Comparison of ENCODE assay signal across 8 cellular contexts in the genomic region with DNA sequence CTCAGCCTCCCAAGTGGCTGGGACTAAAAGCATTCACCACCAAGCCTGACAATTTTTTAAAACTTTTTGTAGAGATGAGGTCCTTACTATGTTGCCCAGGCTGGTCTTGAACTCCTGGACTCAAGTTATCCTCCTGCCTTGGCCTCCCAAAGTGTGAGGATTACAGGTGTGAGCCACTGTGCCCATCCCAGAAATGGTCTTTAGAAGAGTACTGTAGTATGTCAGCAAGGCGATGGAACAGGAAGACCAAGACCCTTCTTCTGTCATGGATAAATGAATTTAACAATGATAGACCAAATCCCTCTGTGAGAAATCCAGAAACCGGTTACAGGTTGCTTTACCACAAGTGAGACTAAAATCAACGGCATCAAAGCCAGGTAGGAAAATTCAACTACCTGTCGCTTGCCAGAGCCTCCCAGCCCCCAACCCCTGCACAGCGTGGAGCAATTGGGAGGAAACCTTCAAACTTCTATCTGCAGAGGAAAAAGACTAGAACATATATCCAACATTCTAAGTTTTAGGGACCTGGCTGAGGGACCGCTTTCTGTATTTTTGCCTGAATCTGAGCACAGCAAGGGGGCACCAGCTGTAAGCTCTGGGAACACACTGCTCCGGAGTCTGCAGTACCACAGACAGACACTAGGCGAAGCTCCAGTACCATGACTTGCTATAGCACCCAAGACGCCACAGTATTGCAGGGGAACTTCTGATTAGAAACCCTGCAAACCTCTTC. TPM values are rescaled to one million over a fixed set of nuclear protein-coding genes. Genes with fewer than 3 reads are reported as not detected.
A peak's percentile ranks its signal among the peaks of the same experiment; 100 is the strongest.
DNase-seq lines count a peak whose midpoint lies in the region; ATAC-seq, FAIRE-seq and TF ChIP-seq lines count a peak whose summit lies in the region.

No MANE protein-coding gene starts in this region.

- ATAC-seq in GM18508 (IDR thresholded peaks at IDR 0.05; ENCODE audit: insufficient read depth, unreplicated experiment) (peak; percentile 97), HG02970 (IDR thresholded peaks at IDR 0.05; ENCODE audit: low FRiP score, unreplicated experiment) (peak; percentile 91)

- no peak overlapping the region for H3K4me3 Mint-ChIP-seq in T-helper 2 cell treated with Interferon-gamma antibody and Interleukin-4, amounts not matched to agents 5 μg/mL and 100 μg/mL, for 36 hours
- H3K4me3 Mint-ChIP-seq in astrocyte (ENCODE audit: unreplicated experiment), result no peak overlapping the region

- H3K9ac ChIP-seq in astrocyte (ENCODE audit: low read length), result no peak overlapping the region

- FAIRE-seq in astrocyte (lab: Jason Lieb, UNC), result no peak

- H3K27ac Mint-ChIP-seq in T-helper 2 cell treated with Interferon-gamma antibody and Interleukin-4, amounts not matched to agents 5 μg/mL and 100 μg/mL, for 36 hours, result no peak overlapping the region
- H3K27ac Mint-ChIP-seq in astrocyte (ENCODE audit: unreplicated experiment), result no peak overlapping the region

- no peak overlapping the region for H3K4me3 ChIP-seq in astrocyte (ENCODE audit: insufficient read depth, low read depth, low read length)

- no peaks in the 10 kb centered on the region for H3K4me1 ChIP-seq in astrocyte (ENCODE audit: insufficient read depth, low read length)

- H3K9me3 ChIP-seq in astrocyte (ENCODE audit: insufficient read depth, low read depth, low read length), result no peaks in the 10 kb centered on the region

- DNase-seq in A172 (ENCODE audit: low spot score) (peak; percentile 80), NCI-H1930 (lab: John Stamatoyannopoulos, UW) (peak; percentile 39 to 70), astrocyte (ENCODE audit: low read depth) (peak; percentile 57), iPS DF 4.7 (ENCODE audit: extremely low read depth, low spot score) (peak; percentile 96)
- DNase-seq in T-helper 2 cell treated with Interferon-gamma antibody and Interleukin-4, amounts not matched to agents 5 μg/mL and 100 μg/mL, for 36 hours (ENCODE audit: low spot score), result peak; percentile 59
- peak; percentile 51 to 79 for DNase-seq in stimulated activated CD4-positive, alpha-beta T cell treated with anti-CD3 and anti-CD28 coated beads, Interleukin-12 subunit alpha, Interleukin-12 subunit beta, amount 100 ng/mL, for 24 hours (ENCODE audit: low read depth in 2 of 2)

- H3K4me1 Mint-ChIP-seq in T-helper 2 cell treated with Interferon-gamma antibody and Interleukin-4, amounts not matched to agents 5 μg/mL and 100 μg/mL, for 36 hours (ENCODE audit: low read depth), result peaks cover 6% of the 10 kb centered on the region
- H3K4me1 Mint-ChIP-seq in astrocyte (ENCODE audit: low read depth, unreplicated experiment), result no peaks in the 10 kb centered on the region

- H3K9me3 Mint-ChIP-seq in T-helper 2 cell treated with Interferon-gamma antibody and Interleukin-4, amounts not matched to agents 5 μg/mL and 100 μg/mL, for 36 hours, result no peaks in the 10 kb centered on the region
- no peaks in the 10 kb centered on the region for H3K9me3 Mint-ChIP-seq in astrocyte (ENCODE audit: unreplicated experiment)

- peaks cover 45% of the 10 kb centered on the region for H3K27me3 Mint-ChIP-seq in T-helper 2 cell treated with Interferon-gamma antibody and Interleukin-4, amounts not matched to agents 5 μg/mL and 100 μg/mL, for 36 hours (ENCODE audit: low read depth)
- peaks cover 1% of the 10 kb centered on the region for H3K27me3 Mint-ChIP-seq in astrocyte (ENCODE audit: low read depth, unreplicated experiment)

- no peak overlapping the region for H3K27ac ChIP-seq in astrocyte (ENCODE audit: low read depth, low read length)

- H2AFZ ChIP-seq in astrocyte (ENCODE audit: low read depth, low read length), result no peak overlapping the region

- no peaks in the 10 kb centered on the region for H3K36me3 ChIP-seq in astrocyte (ENCODE audit: insufficient read depth, low read length)

- no peaks in the 10 kb centered on the region for H3K79me2 ChIP-seq in astrocyte (ENCODE audit: insufficient read depth, low read length)

- H3K4me2 ChIP-seq in astrocyte (ENCODE audit: low read length), result no peak overlapping the region

- no peaks in the 10 kb centered on the region for H4K20me1 ChIP-seq in astrocyte (ENCODE audit: insufficient read depth, low read length)

- peaks cover 4% of the 10 kb centered on the region for H3K27me3 ChIP-seq in astrocyte (ENCODE audit: insufficient read depth, low read length)

- TF ChIP-seq CTCF in astrocyte (IDR thresholded peaks at IDR 0.05; ENCODE audit: insufficient read depth, low read depth, low read length), result peak; percentile 88

- no peaks in the 10 kb centered on the region for H3K36me3 Mint-ChIP-seq in T-helper 2 cell treated with Interferon-gamma antibody and Interleukin-4, amounts not matched to agents 5 μg/mL and 100 μg/mL, for 36 hours (ENCODE audit: low read depth)
- no peaks in the 10 kb centered on the region for H3K36me3 Mint-ChIP-seq in astrocyte (ENCODE audit: low read depth, unreplicated experiment)

RNA-seq across cellular contexts. Expression of a gene that starts 51.3 kb away (rescaled TPM):
- 27.8 and 39.0 TPM in 2 replicates for total RNA-seq in A172 (2014; rRNA removed; shearing (Covaris generic))
- 58.4 and 68.3 TPM in 2 replicates for total RNA-seq in astrocyte

RNA-seq across cellular contexts. Expression of a gene that starts 57.5 kb away (rescaled TPM):
- total RNA-seq in A172 (2014; rRNA removed; shearing (Covaris generic)), result 0.07 and 2.3 TPM in 2 replicates
- 0.31 and 0.45 TPM in 2 replicates for total RNA-seq in astrocyte
